Comparison of ENCODE assay signal across 11 cellular contexts in the genomic region with DNA sequence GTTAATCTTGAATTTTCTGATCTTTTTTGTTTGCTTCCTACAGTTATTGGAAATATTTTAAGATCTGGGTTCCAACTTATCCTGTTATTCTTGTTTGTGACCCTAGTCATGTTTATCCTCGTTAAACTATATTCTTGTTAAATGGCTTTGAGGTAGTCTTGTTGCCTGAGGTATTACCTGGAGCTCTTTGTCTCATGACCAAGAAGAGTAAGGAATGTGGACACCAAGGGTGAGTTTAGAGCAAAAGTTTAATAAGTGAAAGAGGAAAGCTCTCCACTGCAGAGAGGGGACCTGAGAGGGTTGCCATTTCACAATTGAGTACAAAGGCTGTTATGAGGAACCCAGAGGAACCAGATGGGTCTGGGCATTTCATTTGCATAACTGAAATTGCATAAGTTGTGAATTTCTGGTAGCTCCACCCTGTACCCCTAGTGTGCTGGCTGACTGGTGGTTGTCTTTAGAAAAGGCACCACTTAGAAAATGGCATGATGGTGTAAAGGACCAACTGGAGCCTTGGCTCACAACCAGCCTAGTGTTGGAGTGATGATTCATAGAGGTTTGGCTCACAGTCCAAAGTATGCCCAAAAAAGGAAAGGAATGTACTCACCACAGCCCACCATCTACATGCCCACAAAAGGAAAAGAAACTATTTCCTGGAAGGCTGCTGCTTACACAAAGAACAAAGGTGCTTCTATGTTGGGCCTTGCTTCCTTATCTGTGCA. TPM values are rescaled to one million over a fixed set of nuclear protein-coding genes. Genes with fewer than 3 reads are reported as not detected.
DNase-seq lines count a peak whose midpoint lies in the region; ATAC-seq lines count a peak whose summit lies in the region.
"Had no signal": no experiment of that assay in that cellular context is flagged by ENCODE, and none has a peak within 500 bp of the region (broad histone marks: within the 10 kb centered on the region; RNA-seq: fewer than 3 reads in every experiment).

No MANE protein-coding gene starts in this region.

- peaks cover 24% of the 10 kb centered on the region for H3K9me3 Mint-ChIP-seq in activated naive CD8-positive, alpha-beta T cell treated with anti-CD3 and anti-CD28 coated beads for 36 hours

- no peaks in the 10 kb centered on the region for H3K27me3 ChIP-seq in MG63
- H3K27me3 ChIP-seq: transverse colon had no signal

- no peaks in the 10 kb centered on the region for H3K36me3 ChIP-seq in MG63
- H3K36me3 ChIP-seq: transverse colon had no signal

- H3K4me1 Mint-ChIP-seq in activated naive CD8-positive, alpha-beta T cell treated with anti-CD3 and anti-CD28 coated beads for 36 hours, result peaks cover 8% of the 10 kb centered on the region

- H3K4me3 ChIP-seq in MG63, result no peak overlapping the region
- H3K4me3 ChIP-seq: transverse colon had no signal

- H3K27ac Mint-ChIP-seq in activated naive CD8-positive, alpha-beta T cell treated with anti-CD3 and anti-CD28 coated beads for 36 hours, result peak overlapping the region; percentile 49
- H3K27ac Mint-ChIP-seq: dendritic cell treated with granulocyte-macrophage colony-stimulating factor and Interleukin-4, amounts not matched to agents 40 ng/mL and 50 ng/mL, for 4 days had no signal

- H3K4me3 Mint-ChIP-seq in activated naive CD8-positive, alpha-beta T cell treated with anti-CD3 and anti-CD28 coated beads for 36 hours, result no peak overlapping the region
- H3K4me3 Mint-ChIP-seq: CD4-positive, alpha-beta T cell; dendritic cell treated with granulocyte-macrophage colony-stimulating factor and Interleukin-4, amounts not matched to agents 40 ng/mL and 50 ng/mL, for 4 days had no signal

- peaks cover 28% of the 10 kb centered on the region for H3K36me3 Mint-ChIP-seq in activated naive CD8-positive, alpha-beta T cell treated with anti-CD3 and anti-CD28 coated beads for 36 hours

- H3K9me3 ChIP-seq in MG63, result peaks cover 21% of the 10 kb centered on the region

- DNase-seq in GF-D8 (lab: John Stamatoyannopoulos, UW) (peak; percentile 36), MG63 (peak; percentile 27), glomerular visceral epithelial cell (ENCODE audit: extremely low spot score) (peak; percentile 37), NCI-H2029 treated with DMSO at 0.1 percent for 48 hours (lab: John Stamatoyannopoulos, UW) (no peak), SHP77 (lab: John Stamatoyannopoulos, UW) (no peak), NCI-H82 treated with DMSO at 0.1 percent for 48 hours (lab: John Stamatoyannopoulos, UW; ENCODE audit: unreplicated experiment) (no peak)
- no peak for DNase-seq in activated naive CD8-positive, alpha-beta T cell treated with anti-CD3 and anti-CD28 coated beads for 36 hours
- DNase-seq: CD4-positive, alpha-beta T cell; transverse colon had no signal

- ATAC-seq in GM18861 (IDR thresholded peaks at IDR 0.05; ENCODE audit: unreplicated experiment), result no peak

- no peaks in the 10 kb centered on the region for H3K27me3 Mint-ChIP-seq in activated naive CD8-positive, alpha-beta T cell treated with anti-CD3 and anti-CD28 coated beads for 36 hours
- H3K27me3 Mint-ChIP-seq: CD4-positive, alpha-beta T cell; dendritic cell treated with granulocyte-macrophage colony-stimulating factor and Interleukin-4, amounts not matched to agents 40 ng/mL and 50 ng/mL, for 4 days had no signal

RNA-seq across cellular contexts. Expression of gene RESF1, which starts 36.7 kb away (rescaled TPM):
- 9.5 and 17.7 TPM in 2 replicates for total RNA-seq in MG63 (2014; rRNA removed; shearing (Covaris generic); ENCODE audit: low replicate concordance)
- 10 to 100 TPM; 76.5 to 79.1 TPM for total RNA-seq in activated naive CD8-positive, alpha-beta T cell treated with anti-CD3 and anti-CD28 coated beads for 36 hours

Comparison
In these comparisons a context has a peak if more than half of its experiments do, and no peak if none do; other contexts are left out.
1. DNase-seq: peak in GF-D8 (single experiment), MG63 (single experiment) and glomerular visceral epithelial cell (single experiment); none in activated naive CD8-positive, alpha-beta T cell treated with anti-CD3 and anti-CD28 coated beads for 36 hours (single experiment), NCI-H2029 treated with DMSO at 0.1 percent for 48 hours (single experiment), SHP77 (0 of 2) and NCI-H82 treated with DMSO at 0.1 percent for 48 hours (single experiment).